ENCODE assay signal across 9 cellular contexts in genomic region chr14:65356327-65356836, GRCh38. TPM values are rescaled to one million over a fixed set of nuclear protein-coding genes. Genes with fewer than 3 reads are reported as not detected.
DNase-seq lines count a peak whose midpoint lies in the region; ATAC-seq and TF ChIP-seq lines count a peak whose summit lies in the region.
"Had no signal": no experiment of that assay in that cellular context is flagged by ENCODE, and none has a peak within 500 bp of the region (broad histone marks: within the 10 kb centered on the region; RNA-seq: fewer than 3 reads in every experiment).

No MANE protein-coding gene starts in this region.

- no peak overlapping the region for H3K4me3 Mint-ChIP-seq in activated B cell treated with CpG ODN at 0.5 μM for 24 hours

- POLR2A ChIA-PET in activated B cell treated with CpG ODN at 0.5 μM for 24 hours (lab: Charles Lee) = interaction anchor here (0.7 to 3.3 kb wide), 3 partner anchors 51 to 69 kb away, joined by 3 to 26 read pairs (median 3); partner anchors contain the start of gene FUT8

- no peaks in the 10 kb centered on the region for H3K36me3 ChIP-seq in transverse colon
- no peaks in the 10 kb centered on the region for H3K36me3 ChIP-seq in colonic mucosa
- H3K36me3 ChIP-seq: ovary had no signal

- CTCF ChIA-PET in activated B cell treated with CpG ODN at 0.5 μM for 24 hours (lab: Charles Lee) = interaction anchor here (1.1 kb wide), 1 partner anchor 192 kb away, joined by 3 read pairs; no protein-coding TSS in a partner anchor

- H3K27ac ChIP-seq in transverse colon (peak overlapping the region in 3 of 4 donors; percentile 6 to 49 (median 22)), colonic mucosa (no peak overlapping the region)
- H3K27ac ChIP-seq: ovary had no signal

- peaks cover 87% of the 10 kb centered on the region for H3K4me1 Mint-ChIP-seq in activated B cell treated with CpG ODN at 0.5 μM for 24 hours

- TF ChIP-seq EP300 in transverse colon (IDR thresholded peaks at IDR 0.05; ENCODE audit: low read depth) = no peak

- peak overlapping the region; percentile 71 for H3K27ac Mint-ChIP-seq in activated B cell treated with CpG ODN at 0.5 μM for 24 hours

- intact Hi-C loops in activated B cell treated with CpG ODN at 0.5 μM for 24 hours (cut with micrococcal nuclease) = no loop called here
- intact Hi-C loops in transverse colon (cut with DNase I; ENCODE audit: low total_unique reads) = no loop called here
- intact Hi-C loops in colonic mucosa (cut with DNase I) = no loop called here

- no peaks in the 10 kb centered on the region for H3K36me3 Mint-ChIP-seq in activated B cell treated with CpG ODN at 0.5 μM for 24 hours (ENCODE audit: low read depth)

- in situ Hi-C loops in transverse colon (cut with MboI; ENCODE audit: low pct_ligation_motif_present in 1 of 4, low pct_unique_long_range_greater_than_20kb in 1 of 4, low sequenced_read_pairs in 3 of 4) = no loop called here

- H3K9me3 ChIP-seq in transverse colon (no peaks in the 10 kb centered on the region), colonic mucosa (no peaks in the 10 kb centered on the region)
- H3K9me3 ChIP-seq: ovary had no signal

- no peaks in the 10 kb centered on the region for H3K9me3 Mint-ChIP-seq in activated B cell treated with CpG ODN at 0.5 μM for 24 hours

- no peak overlapping the region for H3K9ac ChIP-seq in colonic mucosa (ENCODE audit: low read depth in 2 of 2, low read length in 2 of 2)

- WGBS in transverse colon (ENCODE audit: low coverage in 1 of 2), 2 donors = 62 to 67% methylated on average over 4 to 5 of the region's 5 CpGs

- peak; percentile 12 for DNase-seq in SIG-M5 treated with dmso at 0.1 percent for 504 hours (lab: John Stamatoyannopoulos, UW; ENCODE audit: unreplicated experiment)
- no peak for DNase-seq in SIG-M5 (lab: John Stamatoyannopoulos, UW)
- no peak for DNase-seq in activated B cell treated with CpG ODN at 0.5 μM for 24 hours
- DNase-seq in fibroblast of villous mesenchyme (ENCODE audit: low read depth) = peak; percentile 50
- DNase-seq in transverse colon = no peak
- no peak for DNase-seq in NK-92 (lab: John Stamatoyannopoulos, UW; ENCODE audit: unreplicated experiment)
- DNase-seq in NCI-H187 (lab: John Stamatoyannopoulos, UW) = no peak
- no peak for DNase-seq in colonic mucosa
- DNase-seq: ovary had no signal

- H3K4me1 ChIP-seq in transverse colon = peaks cover 0 to 22% (median 7%) of the 10 kb centered on the region in 4 donors
- no peaks in the 10 kb centered on the region for H3K4me1 ChIP-seq in colonic mucosa

- TF ChIP-seq CTCF in activated B cell treated with CpG ODN at 0.5 μM for 24 hours (IDR thresholded peaks at IDR 0.05) (no peak), fibroblast of villous mesenchyme (IDR thresholded peaks at IDR 0.05; ENCODE audit: insufficient read depth, low read depth, low read length) (no peak), transverse colon (IDR thresholded peaks at IDR 0.05) (no peak), colonic mucosa (IDR thresholded peaks at IDR 0.05) (no peak)

- H3K27me3 ChIP-seq in transverse colon (no peaks in the 10 kb centered on the region), colonic mucosa (no peaks in the 10 kb centered on the region)
- H3K27me3 ChIP-seq: ovary had no signal

- ATAC-seq in activated B cell treated with CpG ODN at 0.5 μM for 24 hours (ENCODE audit: low read depth) = no peak

- H3K4me3 ChIP-seq in fibroblast of villous mesenchyme (ENCODE audit: low read depth, low read length) = no peak overlapping the region
- no peak overlapping the region for H3K4me3 ChIP-seq in transverse colon
- H3K4me3 ChIP-seq in colonic mucosa = no peak overlapping the region
- H3K4me3 ChIP-seq: ovary had no signal

- no peak for TF ChIP-seq POLR2A in transverse colon (IDR thresholded peaks at IDR 0.05)

- no peaks in the 10 kb centered on the region for H3K27me3 Mint-ChIP-seq in activated B cell treated with CpG ODN at 0.5 μM for 24 hours

RNA-seq across cellular contexts. Expression of gene FUT8, which starts 56.1 kb away (rescaled TPM):
- 115 and 123 TPM in 2 replicates for total RNA-seq in activated B cell treated with CpG ODN at 0.5 μM for 24 hours
- 95.3 and 120 TPM in 2 replicates for total RNA-seq in fibroblast of villous mesenchyme
- 10 to 100 TPM in 2 of 4 donors, 1 to 10 TPM in 2; 7.9 to 27.5 (median 12.8) TPM for total RNA-seq in transverse colon
- total RNA-seq in colonic mucosa = 10 to 100 TPM; 28.8 to 37.2 TPM

Comparison
In these comparisons a context has a peak if more than half of its experiments do, and no peak if none do; other contexts are left out.
1. DNase-seq: peak in SIG-M5 treated with dmso at 0.1 percent for 504 hours (single experiment) and fibroblast of villous mesenchyme (single experiment); none in SIG-M5 (single experiment), activated B cell treated with CpG ODN at 0.5 μM for 24 hours (single experiment), transverse colon (single experiment), NK-92 (single experiment), NCI-H187 (0 of 2) and colonic mucosa (single experiment).